In genomic region chr5:75511435-75512382, GRCh38 we compare ENCODE assay signal across 1 cellular context.
TF ChIP-seq lines count a peak whose summit lies in the region.

TSS of gene CERT1 (minus strand) at chr5:75511629. CDS start at chr5:75511207, 422 bp downstream.
TSS of gene POLK (plus strand) at chr5:75511891.

TF ChIP-seq in HepG2, 621 proteins besides CTCF, POLR2A, EP300 and RAD21 (continued from another document and continues in another):
- TF ChIP-seq TFDP1 (CRISPR knock-in tag; IDR thresholded peaks at IDR 0.05; ENCODE audit: borderline replicate concordance) (0 out of 2 replicates have a peak, but pooled peaks have one; percentile 41), ZKSCAN8 (CRISPR knock-in tag; IDR thresholded peaks at IDR 0.05; ENCODE audit: borderline replicate concordance) (no peak), ZZZ3 (CRISPR knock-in tag; IDR thresholded peaks at IDR 0.05; ENCODE audit: borderline replicate concordance) (peak; percentile 29; the same call in 1 of the 2 replicates), ZNF652 (CRISPR knock-in tag; IDR thresholded peaks at IDR 0.05; ENCODE audit: borderline replicate concordance, low read depth) (no peak), SNAI1 (CRISPR knock-in tag; IDR thresholded peaks at IDR 0.05; ENCODE audit: borderline replicate concordance) (peak; percentile 68; the same call in 1 of the 2 replicates), NFATC3 (CRISPR knock-in tag; IDR thresholded peaks at IDR 0.05) (no peak), ZSCAN30 (CRISPR knock-in tag; IDR thresholded peaks at IDR 0.05) (no peak), HOXA3 (CRISPR knock-in tag; IDR thresholded peaks at IDR 0.05) (peak; percentile 63), HNRNPH1 (optimal IDR thresholded peaks at IDR 0.05; ENCODE audit: low read depth, low read length) (no peak), MXI1 (IDR thresholded peaks at IDR 0.05; ENCODE audit: borderline replicate concordance, low read depth, low read length) (peak; percentile 56; the same call in 1 of the 3 replicates), MXD3 (CRISPR knock-in tag; IDR thresholded peaks at IDR 0.05) (peak; percentile 44; the same call in 1 of the 2 replicates), ZSCAN21 (CRISPR knock-in tag; IDR thresholded peaks at IDR 0.05; ENCODE audit: borderline replicate concordance) (peak; percentile 72; the same call in 1 of the 2 replicates), ZNF335 (CRISPR knock-in tag; IDR thresholded peaks at IDR 0.05) (no peak; the same call in 1 of the 2 replicates), PHF21A (CRISPR knock-in tag; IDR thresholded peaks at IDR 0.05) (peak; percentile 63; the same call in 1 of the 2 replicates), ASH2L (IDR thresholded peaks at IDR 0.05; ENCODE audit: insufficient read length, low read depth, low read length) (peak; percentile 92), MED1 (CRISPR knock-in tag; IDR thresholded peaks at IDR 0.05) (no peak; the same call in 1 of the 2 replicates), PRDM10 (CRISPR knock-in tag; IDR thresholded peaks at IDR 0.05; ENCODE audit: low read depth) (peak; percentile 74; the same call in 1 of the 2 replicates), ZBTB7B (CRISPR knock-in tag; IDR thresholded peaks at IDR 0.05) (peak; percentile 65), KDM5A (IDR thresholded peaks at IDR 0.05; ENCODE audit: borderline replicate concordance, low read length) (peak; percentile 43), CC2D1A (CRISPR knock-in tag; IDR thresholded peaks at IDR 0.05) (no peak), KIAA2018 (CRISPR knock-in tag; IDR thresholded peaks at IDR 0.05; ENCODE audit: borderline replicate concordance) (no peak), ELF1 (CRISPR knock-in tag; IDR thresholded peaks at IDR 0.05) (peak; percentile 80), ZBTB21 (CRISPR knock-in tag; IDR thresholded peaks at IDR 0.05) (no peak), SIN3B (IDR thresholded peaks at IDR 0.05; ENCODE audit: low read length) (no peak), ZNF883 (CRISPR knock-in tag; IDR thresholded peaks at IDR 0.05; ENCODE audit: not compliant biosample characterization) (no peak), ZNF574 (CRISPR knock-in tag; IDR thresholded peaks at IDR 0.05) (peak; percentile 82), HDAC2 (CRISPR knock-in tag; IDR thresholded peaks at IDR 0.05) (peak; percentile 68), DMTF1 (CRISPR knock-in tag; IDR thresholded peaks at IDR 0.05) (no peak), ZBTB14 (CRISPR knock-in tag; IDR thresholded peaks at IDR 0.05) (no peak), MXD1 (CRISPR knock-in tag; IDR thresholded peaks at IDR 0.05) (peak; percentile 18; the same call in 1 of the 2 replicates), PPARG (CRISPR knock-in tag; conservative IDR thresholded peaks at IDR 0.05) (no peak), ZNF543 (CRISPR knock-in tag; IDR thresholded peaks at IDR 0.05) (no peak), ZFP36L2 (CRISPR knock-in tag; IDR thresholded peaks at IDR 0.05) (0 out of 2 replicates have a peak, but pooled peaks have one; percentile 36), JARID2 (CRISPR knock-in tag; IDR thresholded peaks at IDR 0.05; ENCODE audit: insufficient replicate concordance) (peak; percentile 16), ZNF549 (CRISPR knock-in tag; IDR thresholded peaks at IDR 0.05) (no peak), GZF1 (CRISPR knock-in tag; IDR thresholded peaks at IDR 0.05) (no peak), CERS6 (CRISPR knock-in tag; IDR thresholded peaks at IDR 0.05) (no peak), HNRNPUL1 (IDR thresholded peaks at IDR 0.05; ENCODE audit: low read depth, low read length) (no peak), ZNF326 (CRISPR knock-in tag; IDR thresholded peaks at IDR 0.05; ENCODE audit: borderline replicate concordance) (no peak; the same call in 1 of the 2 replicates), ZNF772 (CRISPR knock-in tag; IDR thresholded peaks at IDR 0.05) (peak; percentile 82; the same call in 1 of the 2 replicates)
